In genomic region chr12:120845696-120846095, GRCh38 we compare ENCODE assay signal across 18 cellular contexts. TPM values are rescaled to one million over a fixed set of nuclear protein-coding genes. Genes with fewer than 3 reads are reported as not detected.
DNase-seq lines count a peak whose midpoint lies in the region; ATAC-seq, FAIRE-seq and TF ChIP-seq lines count a peak whose summit lies in the region.
"Had no signal": no experiment of that assay in that cellular context is flagged by ENCODE, and none has a peak within 500 bp of the region (broad histone marks: within the 10 kb centered on the region; RNA-seq: fewer than 3 reads in every experiment).

No MANE protein-coding gene starts in this region.

- H3K4me2 ChIP-seq in OCI-LY3 (ENCODE audit: low read length) (no peak overlapping the region), K562 (ENCODE audit: insufficient read depth, low read length) (no peak overlapping the region)
- H3K4me2 ChIP-seq: BLaER1 treated with 17β-estradiol and CSF1 and Interleukin-3, amounts not matched to agents 10 nM and 100 nM; GM23338 had no signal

- H3K9me3 ChIP-seq in OCI-LY3 (ENCODE audit: insufficient read depth, low read length) (no peaks in the 10 kb centered on the region), K562 (replicated peaks; ENCODE audit: control insufficient read depth, insufficient read depth, low read depth, low read length) (no peaks in the 10 kb centered on the region)
- H3K9me3 ChIP-seq: BLaER1 treated with 17β-estradiol and CSF1 and Interleukin-3, amounts not matched to agents 10 nM and 100 nM had no signal

- H3K4me1 Mint-ChIP-seq in nephron progenitor cell = peaks cover 22% of the 10 kb centered on the region

- POLR2A ChIA-PET in K562 (lab: Yijun Ruan, JAX) = interaction anchor here (0.6 to 1.7 kb wide), 3 partner anchors 11 to 305 kb away, joined by 3 to 7 read pairs (median 3); no protein-coding TSS in a partner anchor
- POLR2A ChIA-PET in HEK293T (lab: Yijun Ruan, JAX) = no interaction called here

- no peak for TF ChIP-seq POLR2A in K562 (conservative IDR thresholded peaks at IDR 0.05)

- peaks cover 10% of the 10 kb centered on the region for H3K36me3 Mint-ChIP-seq in nephron progenitor cell (ENCODE audit: low read depth)

- H4K20me1 ChIP-seq in OCI-LY3 (ENCODE audit: insufficient read depth, low read length) = no peaks in the 10 kb centered on the region
- H4K20me1 ChIP-seq in K562 (replicated peaks; ENCODE audit: control insufficient read depth, insufficient read depth, low read length) = peaks cover 12% of the 10 kb centered on the region; the same call in 1 of the 2 replicates

- no peak for ATAC-seq in K562
- ATAC-seq in GM18517 (IDR thresholded peaks at IDR 0.05; ENCODE audit: unreplicated experiment) = no peak
- ATAC-seq: CD8-positive, alpha-beta T cell had no signal

- no peak overlapping the region for H3K4me3 Mint-ChIP-seq in nephron progenitor cell
- H3K4me3 Mint-ChIP-seq: B cell; CD8-positive, alpha-beta T cell; GM23338; HFFc6 had no signal

- H2AFZ ChIP-seq in OCI-LY3 (ENCODE audit: low read depth, low read length) = no peak overlapping the region
- H2AFZ ChIP-seq in K562 (ENCODE audit: low read depth, low read length) = no peak overlapping the region
- H2AFZ ChIP-seq: GM23338 had no signal

- no peaks in the 10 kb centered on the region for H3K27me3 Mint-ChIP-seq in nephron progenitor cell (ENCODE audit: low read depth, poor library complexity)
- H3K27me3 Mint-ChIP-seq: B cell had no signal

- FAIRE-seq in K562 (lab: Jason Lieb, UNC) = no peak
- FAIRE-seq: D721Med, G401.6, GM12891, H54 had no signal

- CTCF ChIA-PET in K562 (lab: Yijun Ruan, JAX; ENCODE audit: low intra/inter-chr PET ratio) (no interaction called here), HEK293T (lab: Yijun Ruan, JAX) (no interaction called here)

- H3K79me2 ChIP-seq in OCI-LY3 (ENCODE audit: low read length) = peaks cover 78% of the 10 kb centered on the region
- H3K79me2 ChIP-seq in K562 (ENCODE audit: control insufficient read depth, insufficient read depth, low read length) = peaks cover 9% of the 10 kb centered on the region

- no peaks in the 10 kb centered on the region for H3K9me3 Mint-ChIP-seq in nephron progenitor cell
- H3K9me3 Mint-ChIP-seq: CD8-positive, alpha-beta T cell; GM23338; HFFc6 had no signal

- in situ Hi-C loops in K562 (cut with MboI) = no loop called here

- TF ChIP-seq RAD21 in K562 (CRISPR knock-in tag; conservative IDR thresholded peaks at IDR 0.05 in 1 of 2, IDR thresholded peaks at IDR 0.05 in 1 of 2) = no peak

- TF ChIP-seq EP300 in K562 (IDR thresholded peaks at IDR 0.05; ENCODE audit: low read length) = no peak

- no TSS peak for BruUV-seq in K562 (replicated peaks; lab: Mats Ljungman, UMichigan)

- peak overlapping the region; percentile 97 for H3K27ac ChIP-seq in OCI-LY3 (ENCODE audit: low read length)
- no peak overlapping the region for H3K27ac ChIP-seq in K562 (ENCODE audit: extremely low read depth, low read depth, low read length)
- H3K27ac ChIP-seq in substantia nigra (ENCODE audit: low read depth, low read length, poor library complexity, severe bottlenecking) = peak overlapping the region; percentile 73
- H3K27ac ChIP-seq: BLaER1 treated with 17β-estradiol and CSF1 and Interleukin-3, amounts not matched to agents 10 nM and 100 nM; HL-60 had no signal

- no peak for TF ChIP-seq CTCF in OCI-LY3 (IDR thresholded peaks at IDR 0.05; ENCODE audit: low read depth, low read length)
- TF ChIP-seq CTCF in K562 (IDR thresholded peaks at IDR 0.05 in 2 of 3, conservative IDR thresholded peaks at IDR 0.05 in 1 of 3; ENCODE audit: insufficient read depth in 2 of 3, low read depth in 1 of 3, low read length in 3 of 3) = no peak
- no peak for TF ChIP-seq CTCF in nephron progenitor cell (IDR thresholded peaks at IDR 0.05)

- peak overlapping the region; percentile 74 for H3K27ac Mint-ChIP-seq in nephron progenitor cell
- H3K27ac Mint-ChIP-seq: B cell; CD8-positive, alpha-beta T cell; GM23338; HFFc6 had no signal

- H3K4me1 ChIP-seq in OCI-LY3 (ENCODE audit: low read length) = peaks cover 82% of the 10 kb centered on the region
- H3K4me1 ChIP-seq in K562 (replicated peaks in 1 of 2; ENCODE audit: control insufficient read depth in 2 of 2, insufficient read depth in 2 of 2, low read length in 2 of 2) = peaks cover 4 to 9% of the 10 kb centered on the region in 2 experiments; a peak in 2 of 5 replicates

- intact Hi-C loops in K562 (cut with micrococcal nuclease) = no loop called here

- no peak for DNase-seq in K562 (ENCODE audit: extremely low read depth in 1 of 4, low spot score in 3 of 4)
- no peak for DNase-seq in nephron progenitor cell
- DNase-seq in substantia nigra (lab: John Stamatoyannopoulos, UW) = no peak
- no peak for DNase-seq in activated T-cell treated with anti-CD3 and anti-CD28 coated beads for 4 hours
- no peak for DNase-seq in HEK293T (ENCODE audit: extremely low spot score)
- DNase-seq: CD8-positive, alpha-beta T cell; HCEC 1CT; HFFc6 had no signal

- WGBS in K562 (ENCODE audit: insufficient coverage, low coverage, missing lambda C conversion rate) = 95% methylated on average over 7 of the region's 7 CpGs

- no peaks in the 10 kb centered on the region for H3K36me3 ChIP-seq in OCI-LY3 (replicated peaks; ENCODE audit: low read depth, low read length)
- no peaks in the 10 kb centered on the region for H3K36me3 ChIP-seq in K562 (ENCODE audit: control insufficient read depth, insufficient read depth, low read length)

- no peak overlapping the region for H3K4me3 ChIP-seq in OCI-LY3 (ENCODE audit: low read length)
- H3K4me3 ChIP-seq in K562 = no peak overlapping the region
- H3K4me3 ChIP-seq: BLaER1 treated with 17β-estradiol and CSF1 and Interleukin-3, amounts not matched to agents 10 nM and 100 nM; GM23338 had no signal

- H3K27me3 ChIP-seq in OCI-LY3 (ENCODE audit: low read depth, low read length) (no peaks in the 10 kb centered on the region), K562 (ENCODE audit: control insufficient read depth in 2 of 2, insufficient read depth in 2 of 2, low read length in 2 of 2) (no peaks in the 10 kb centered on the region)
- H3K27me3 ChIP-seq: BLaER1 treated with 17β-estradiol and CSF1 and Interleukin-3, amounts not matched to agents 10 nM and 100 nM had no signal

- H3K9me1 ChIP-seq in K562 (ENCODE audit: control insufficient read depth, insufficient read depth, low read length) = no peaks in the 10 kb centered on the region

- H3K9ac ChIP-seq in OCI-LY3 (ENCODE audit: low read length) (peak overlapping the region; percentile 29; the same call in 1 of the 2 replicates), K562 (ENCODE audit: insufficient read depth in 1 of 2, low read depth in 2 of 2, low read length in 2 of 2) (no peak overlapping the region)
- H3K9ac ChIP-seq: BLaER1 treated with 17β-estradiol and CSF1 and Interleukin-3, amounts not matched to agents 10 nM and 100 nM had no signal

TF ChIP-seq in K562, 482 proteins besides CTCF, POLR2A, EP300 and RAD21:
- TF ChIP-seq DACH1 (IDR thresholded peaks at IDR 0.05; ENCODE audit: partially characterized antibody) = peak; percentile 93
- TF ChIP-seq CBX2 (IDR thresholded peaks at IDR 0.05; ENCODE audit: insufficient read depth, low read length, poor library complexity, severe bottlenecking) = no peak
TF ChIP-seq in K562: peak in this region for 1.

TF ChIP-seq in HEK293T, 16 proteins besides CTCF, POLR2A, EP300 and RAD21:
- TF ChIP-seq FOXK2 (IDR thresholded peaks at IDR 0.05) (no peak), ZNF384 (IDR thresholded peaks at IDR 0.05) (no peak), FOXM1 (IDR thresholded peaks at IDR 0.05; ENCODE audit: borderline replicate concordance) (no peak), FOXA1 (IDR thresholded peaks at IDR 0.05) (no peak), SUZ12 (IDR thresholded peaks at IDR 0.05) (no peak), SP1 (IDR thresholded peaks at IDR 0.05) (no peak), PKNOX1 (IDR thresholded peaks at IDR 0.05) (no peak), BHLHE40 (IDR thresholded peaks at IDR 0.05; ENCODE audit: borderline replicate concordance) (no peak), ARNT (IDR thresholded peaks at IDR 0.05) (no peak), LEF1 (IDR thresholded peaks at IDR 0.05; ENCODE audit: borderline replicate concordance) (no peak), TARDBP (IDR thresholded peaks at IDR 0.05) (no peak), CTBP1 (IDR thresholded peaks at IDR 0.05; ENCODE audit: borderline replicate concordance) (no peak), HDGF (IDR thresholded peaks at IDR 0.05; ENCODE audit: borderline replicate concordance) (no peak), L3MBTL2 (conservative IDR thresholded peaks at IDR 0.05) (no peak), ELF4 (IDR thresholded peaks at IDR 0.05) (no peak), NFRKB (IDR thresholded peaks at IDR 0.05) (no peak)

RNA-seq across cellular contexts. Expression of gene SPPL3, which starts 58.5 kb away (rescaled TPM):
- total RNA-seq in K562 (2011; cell fraction: chromatin; rRNA removed; ENCODE audit: low replicate concordance) = 25.1 and 48.4 TPM in 2 replicates
- total RNA-seq in K562 (2011; cell fraction: nucleolus; rRNA removed) = 15.8 and 16.1 TPM in 2 replicates
- 39.8 and 62.4 TPM in 2 replicates for total RNA-seq in K562 (2011; cell fraction: nucleoplasm; rRNA removed)
- total RNA-seq in K562 (2014; rRNA removed) (2.9 and 4.2 TPM in 2 replicates), K562 (2014; rRNA removed; fragmentation: Illumina TruSeq; extraction: Trizol) (7.1 and 8.3 TPM in 2 replicates), K562 (2015; rRNA removed; fragmentation: Illumina TruSeq; extraction: Trizol) (6.9 and 7.4 TPM in 2 replicates), K562 (2021) (21.6 and 23.8 TPM in 2 replicates)
- polyA plus RNA-seq in K562 (2011; rRNA removed) (6.4 and 7.4 TPM in 2 replicates), K562 (2014; fragmentation: Illumina TruSeq; extraction: Trizol) (28.6 and 32.1 TPM in 2 replicates), K562 (2014; fragmentation: Nextera tagmentation; extraction: Ambion mirVana) (1 to 10 TPM; 3.8 to 5.3 TPM), K562 (2014; rRNA removed) (6.2 and 6.6 TPM in 2 replicates)
- polyA plus RNA-seq in K562 (2011; cell fraction: cytosol; rRNA removed) = 10.3 and 12.7 TPM in 2 replicates
- 7.9 and 10.3 TPM in 2 replicates for polyA plus RNA-seq in K562 (2011; cell fraction: nucleus; rRNA removed)
- polyA plus RNA-seq in K562 (2012) = 9.3 and 23.9 TPM in 2 replicates
- polyA minus RNA-seq in K562 (2011; rRNA and poly(A)+ RNA removed) = 13.7 and 19.4 TPM in 2 replicates
- 14.9 and 19.3 TPM in 2 replicates for polyA minus RNA-seq in K562 (2011; cell fraction: cytosol; rRNA and poly(A)+ RNA removed)
- 6.1 and 6.2 TPM in 2 replicates for polyA minus RNA-seq in K562 (2011; cell fraction: nucleus; rRNA and poly(A)+ RNA removed)
